In the genomic region with DNA sequence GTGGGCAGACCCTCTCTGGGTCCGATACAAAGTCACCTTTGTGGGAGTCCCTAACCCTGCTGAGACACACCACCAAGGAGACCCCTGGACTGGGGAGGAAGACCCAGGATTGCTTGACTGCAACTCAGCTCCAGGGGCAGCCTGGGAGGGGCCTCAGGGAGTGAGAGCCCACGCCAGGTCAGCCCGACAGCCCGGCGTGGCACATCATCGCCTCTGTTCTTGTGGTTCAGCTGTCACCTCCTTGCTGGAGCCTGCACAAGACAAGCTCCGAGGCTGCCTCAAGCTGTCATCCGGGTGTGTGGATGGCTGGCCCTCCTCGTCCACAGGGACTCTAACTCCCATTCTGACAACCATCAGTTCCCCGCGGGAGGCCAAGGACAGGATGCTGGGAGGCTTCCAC, we compare ENCODE assay signal across 25 cellular contexts.
DNase-seq lines count a peak whose midpoint lies in the region; ATAC-seq, FAIRE-seq and TF ChIP-seq lines count a peak whose summit lies in the region.
"Had no signal": no experiment of that assay in that cellular context is flagged by ENCODE, and none has a peak within 500 bp of the region (broad histone marks: within the 10 kb centered on the region; RNA-seq: fewer than 3 reads in every experiment).

No MANE protein-coding gene starts in this region.

- TF ChIP-seq EP300 in sigmoid colon (IDR thresholded peaks at IDR 0.05) = no peak

- DNase-seq in left cardiac atrium = peak; percentile 19
- DNase-seq in left ventricle myocardium superior = no peak
- peak; percentile 72 for DNase-seq in chondrocyte (ENCODE audit: low spot score)
- peak; percentile 46 for DNase-seq in kidney
- peak; percentile 28 for DNase-seq in sigmoid colon
- DNase-seq in activated T-helper 1 cell treated with anti-CD3 and anti-CD28 coated beads, Interleukin-12 subunit alpha, Interleukin-12 subunit beta, Interleukin-2, Interleukin-4 antibody, amounts not matched to agents 30 ng/mL and 10 ng/mL and 1 ng/mL, durations not matched to agents 14 hours and 24 hours and 36 hours (ENCODE audit: low spot score) = no peak
- DNase-seq in NCI-H2029 (lab: John Stamatoyannopoulos, UW) = no peak
- DNase-seq: ACHN; BE2C; C1 segment of cervical spinal cord; CD4-positive, CD25-positive, alpha-beta regulatory T cell; CD8-positive, alpha-beta memory T cell; COR-L47; DMS 273 treated with DMSO at 0.1 percent for 48 hours; DMS53; DND-41; EL; GOT3; H7; HFFc6 had no signal

- no peaks in the 10 kb centered on the region for H3K36me3 ChIP-seq in kidney (ENCODE audit: control insufficient read depth in 1 of 2, insufficient read depth in 2 of 2, low read length in 2 of 2)
- no peaks in the 10 kb centered on the region for H3K36me3 ChIP-seq in sigmoid colon
- H3K36me3 ChIP-seq: BE2C had no signal

- TF ChIP-seq POLR2A in sigmoid colon (IDR thresholded peaks at IDR 0.05) = no peak

- H3K27ac ChIP-seq in kidney (ENCODE audit: low read depth in 2 of 2, low read length in 2 of 2) = no peak overlapping the region
- no peak overlapping the region for H3K27ac ChIP-seq in sigmoid colon
- H3K27ac ChIP-seq: HL-60 had no signal

- H3K27me3 Mint-ChIP-seq in chondrocyte (ENCODE audit: low read depth) = no peaks in the 10 kb centered on the region
- no peaks in the 10 kb centered on the region for H3K27me3 Mint-ChIP-seq in activated T-helper 1 cell treated with anti-CD3 and anti-CD28 coated beads, Interleukin-12 subunit alpha, Interleukin-12 subunit beta, Interleukin-2, Interleukin-4 antibody, amounts not matched to agents 30 ng/mL and 10 ng/mL and 1 ng/mL, durations not matched to agents 14 hours and 24 hours and 36 hours (ENCODE audit: insufficient read depth)
- H3K27me3 Mint-ChIP-seq: CD4-positive, CD25-positive, alpha-beta regulatory T cell had no signal

- no peak for FAIRE-seq in kidney (lab: Jason Lieb, UNC)
- FAIRE-seq: A204.1, GM12878, HTR-8/SVneo had no signal

- H3K9me3 ChIP-seq in kidney (ENCODE audit: control insufficient read depth in 1 of 2, low read length in 2 of 2) = no peaks in the 10 kb centered on the region
- H3K9me3 ChIP-seq in sigmoid colon = no peaks in the 10 kb centered on the region
- H3K9me3 ChIP-seq: BE2C had no signal

- TF ChIP-seq CTCF in chondrocyte (IDR thresholded peaks at IDR 0.05) (no peak), kidney (IDR thresholded peaks at IDR 0.05; ENCODE audit: borderline replicate concordance, extremely low read depth, insufficient read depth) (no peak), sigmoid colon (IDR thresholded peaks at IDR 0.05) (no peak)

- H3K27me3 ChIP-seq in sigmoid colon = no peaks in the 10 kb centered on the region
- H3K27me3 ChIP-seq: BE2C had no signal

- H3K4me3 Mint-ChIP-seq in chondrocyte (ENCODE audit: unreplicated experiment) = no peak overlapping the region
- no peak overlapping the region for H3K4me3 Mint-ChIP-seq in activated T-helper 1 cell treated with anti-CD3 and anti-CD28 coated beads, Interleukin-12 subunit alpha, Interleukin-12 subunit beta, Interleukin-2, Interleukin-4 antibody, amounts not matched to agents 30 ng/mL and 10 ng/mL and 1 ng/mL, durations not matched to agents 14 hours and 24 hours and 36 hours
- H3K4me3 Mint-ChIP-seq: CD4-positive, CD25-positive, alpha-beta regulatory T cell; CD8-positive, alpha-beta memory T cell; HFFc6 had no signal

- no peak overlapping the region for H3K27ac Mint-ChIP-seq in chondrocyte (ENCODE audit: unreplicated experiment)
- no peak overlapping the region for H3K27ac Mint-ChIP-seq in activated T-helper 1 cell treated with anti-CD3 and anti-CD28 coated beads, Interleukin-12 subunit alpha, Interleukin-12 subunit beta, Interleukin-2, Interleukin-4 antibody, amounts not matched to agents 30 ng/mL and 10 ng/mL and 1 ng/mL, durations not matched to agents 14 hours and 24 hours and 36 hours
- H3K27ac Mint-ChIP-seq: CD4-positive, CD25-positive, alpha-beta regulatory T cell; CD8-positive, alpha-beta memory T cell; HFFc6 had no signal

- no peaks in the 10 kb centered on the region for H3K4me1 ChIP-seq in kidney (ENCODE audit: control insufficient read depth in 1 of 2, insufficient read depth in 1 of 2, low read depth in 1 of 2, low read length in 2 of 2)
- no peaks in the 10 kb centered on the region for H3K4me1 ChIP-seq in sigmoid colon
- H3K4me1 ChIP-seq: BE2C had no signal

- H3K4me1 Mint-ChIP-seq in chondrocyte (ENCODE audit: low read depth) = no peaks in the 10 kb centered on the region
- H3K4me1 Mint-ChIP-seq in activated T-helper 1 cell treated with anti-CD3 and anti-CD28 coated beads, Interleukin-12 subunit alpha, Interleukin-12 subunit beta, Interleukin-2, Interleukin-4 antibody, amounts not matched to agents 30 ng/mL and 10 ng/mL and 1 ng/mL, durations not matched to agents 14 hours and 24 hours and 36 hours (ENCODE audit: low read depth) = no peaks in the 10 kb centered on the region
- H3K4me1 Mint-ChIP-seq: CD4-positive, CD25-positive, alpha-beta regulatory T cell; CD8-positive, alpha-beta memory T cell had no signal

- H3K9me3 Mint-ChIP-seq in chondrocyte (ENCODE audit: low read depth) = no peaks in the 10 kb centered on the region
- no peaks in the 10 kb centered on the region for H3K9me3 Mint-ChIP-seq in activated T-helper 1 cell treated with anti-CD3 and anti-CD28 coated beads, Interleukin-12 subunit alpha, Interleukin-12 subunit beta, Interleukin-2, Interleukin-4 antibody, amounts not matched to agents 30 ng/mL and 10 ng/mL and 1 ng/mL, durations not matched to agents 14 hours and 24 hours and 36 hours
- H3K9me3 Mint-ChIP-seq: CD8-positive, alpha-beta memory T cell; HFFc6 had no signal

- no peak overlapping the region for H3K9ac ChIP-seq in kidney (ENCODE audit: low read length in 2 of 2)

- intact Hi-C loops in left cardiac atrium (cut with DNase I) = no loop called here
- intact Hi-C loops in left ventricle myocardium superior (cut with micrococcal nuclease) = no loop called here
- intact Hi-C loops in kidney (cut with DNase I) = no loop called here
- intact Hi-C loops in sigmoid colon (cut with DNase I) = no loop called here
- intact Hi-C loops in activated T-helper 1 cell treated with anti-CD3 and anti-CD28 coated beads, Interleukin-12 subunit alpha, Interleukin-12 subunit beta, Interleukin-2, Interleukin-4 antibody, amounts not matched to agents 30 ng/mL and 10 ng/mL and 1 ng/mL, durations not matched to agents 14 hours and 24 hours and 36 hours (cut with micrococcal nuclease) = no loop called here

- no peaks in the 10 kb centered on the region for H3K36me3 Mint-ChIP-seq in chondrocyte (ENCODE audit: low read depth)
- no peaks in the 10 kb centered on the region for H3K36me3 Mint-ChIP-seq in activated T-helper 1 cell treated with anti-CD3 and anti-CD28 coated beads, Interleukin-12 subunit alpha, Interleukin-12 subunit beta, Interleukin-2, Interleukin-4 antibody, amounts not matched to agents 30 ng/mL and 10 ng/mL and 1 ng/mL, durations not matched to agents 14 hours and 24 hours and 36 hours (ENCODE audit: low read depth)
- H3K36me3 Mint-ChIP-seq: CD4-positive, CD25-positive, alpha-beta regulatory T cell; CD8-positive, alpha-beta memory T cell had no signal

- 86 to 92% methylated on average over 11 of the region's 11 CpGs for WGBS in sigmoid colon, 2 donors

- H3K4me3 ChIP-seq in kidney (ENCODE audit: low read length in 2 of 2) = no peak overlapping the region
- no peak overlapping the region for H3K4me3 ChIP-seq in sigmoid colon
- H3K4me3 ChIP-seq: GM12878 had no signal

- ATAC-seq in left cardiac atrium (no peak), left ventricle myocardium superior (no peak)
- ATAC-seq: GM12878, HCT116 had no signal

Comparison
In these comparisons a context has a peak if more than half of its experiments do, and no peak if none do; other contexts are left out.
1. DNase-seq: peak in left cardiac atrium (single experiment), chondrocyte (single experiment), kidney (single experiment) and sigmoid colon (single experiment); none in left ventricle myocardium superior (single experiment), activated T-helper 1 cell treated with anti-CD3 and anti-CD28 coated beads, Interleukin-12 subunit alpha, Interleukin-12 subunit beta, Interleukin-2, Interleukin-4 antibody, amounts not matched to agents 30 ng/mL and 10 ng/mL and 1 ng/mL, durations not matched to agents 14 hours and 24 hours and 36 hours (single experiment) and NCI-H2029 (single experiment).